Comparison of ENCODE assay signal across 8 cellular contexts in the genomic region with DNA sequence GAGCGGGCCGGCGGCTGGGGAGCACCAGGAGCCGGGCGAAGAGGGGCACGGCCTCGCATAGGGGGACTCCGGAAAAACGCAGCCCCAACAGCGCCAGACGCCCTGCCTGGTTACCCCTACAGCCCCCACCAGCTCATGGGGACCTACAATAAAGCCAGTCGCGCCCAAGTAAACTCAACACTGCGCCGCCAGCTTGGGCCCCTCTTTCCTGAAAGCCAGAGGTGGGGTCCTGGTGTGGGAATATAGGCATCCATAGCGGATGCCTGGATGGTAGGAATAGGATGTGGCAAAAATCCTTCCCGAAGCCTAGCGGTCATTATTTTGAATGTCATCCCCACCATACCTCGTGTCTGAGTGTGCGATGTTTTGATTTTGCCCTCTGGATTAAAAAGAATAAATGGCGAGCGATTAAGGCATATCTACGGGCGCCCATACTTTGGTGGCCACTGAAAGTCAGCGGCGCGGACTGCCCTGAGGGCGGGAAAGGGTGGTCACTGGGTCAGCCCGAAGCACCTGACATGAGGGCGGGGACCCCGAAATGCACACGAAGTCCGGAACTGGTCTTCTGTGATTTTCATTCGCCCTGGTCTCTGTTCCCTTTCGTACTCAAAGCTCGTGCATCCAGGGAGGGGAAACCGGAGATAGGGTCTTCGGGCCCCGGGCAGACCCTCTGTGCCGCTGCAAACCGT. TPM values are rescaled to one million over a fixed set of nuclear protein-coding genes. Genes with fewer than 3 reads are reported as not detected.
DNase-seq lines count a peak whose midpoint lies in the region; ATAC-seq and TF ChIP-seq lines count a peak whose summit lies in the region.

A gene with protein sequence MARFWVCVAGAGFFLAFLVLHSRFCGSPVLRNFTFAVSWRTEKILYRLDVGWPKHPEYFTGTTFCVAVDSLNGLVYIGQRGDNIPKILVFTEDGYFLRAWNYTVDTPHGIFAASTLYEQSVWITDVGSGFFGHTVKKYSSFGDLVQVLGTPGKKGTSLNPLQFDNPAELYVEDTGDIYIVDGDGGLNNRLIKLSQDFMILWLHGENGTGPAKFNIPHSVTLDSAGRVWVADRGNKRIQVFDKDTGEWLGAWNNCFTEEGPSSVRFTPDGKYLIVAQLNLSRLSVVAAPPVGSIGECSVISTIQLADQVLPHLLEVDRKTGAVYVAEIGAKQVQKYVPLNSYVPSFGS (plus strand): TSS at position 577 of the 689 bp plus-strand sequence. CDS start 184 bp downstream, outside the sequence.
A gene (minus strand): TSS at position 210 of the 689 bp plus-strand sequence. CDS start 847 bp downstream, outside the sequence.

- POLR2A ChIA-PET in activated CD4-positive, alpha-beta T cell treated with anti-CD3 and anti-CD28 coated beads, Interleukin-2, amount 10 ng/mL, durations not matched to agents 7 days and 5 days (lab: Charles Lee) = no interaction called here

- H3K4me3 Mint-ChIP-seq in activated CD4-positive, alpha-beta T cell treated with anti-CD3 and anti-CD28 coated beads, Interleukin-2, amount 10 ng/mL, durations not matched to agents 7 days and 5 days = peak within 1 kb of the TSS; percentile 89

- peak; percentile 81 for ATAC-seq in HG03439 (IDR thresholded peaks at IDR 0.05; ENCODE audit: unreplicated experiment)

- H3K27me3 Mint-ChIP-seq in activated CD4-positive, alpha-beta T cell treated with anti-CD3 and anti-CD28 coated beads, Interleukin-2, amount 10 ng/mL, durations not matched to agents 7 days and 5 days = no peaks in the 10 kb centered on the region

- H3K4me1 Mint-ChIP-seq in activated CD4-positive, alpha-beta T cell treated with anti-CD3 and anti-CD28 coated beads, Interleukin-2, amount 10 ng/mL, durations not matched to agents 7 days and 5 days = peaks cover 55% of the 10 kb centered on the region

- peak within 1 kb of the TSS; percentile 98 for H3K27ac Mint-ChIP-seq in activated CD4-positive, alpha-beta T cell treated with anti-CD3 and anti-CD28 coated beads, Interleukin-2, amount 10 ng/mL, durations not matched to agents 7 days and 5 days

- TF ChIP-seq POLR2A in GM19099 (IDR thresholded peaks at IDR 0.05; ENCODE audit: extremely low read depth, insufficient read length, low read depth) = peak; percentile 67

- CTCF ChIA-PET in activated CD4-positive, alpha-beta T cell treated with anti-CD3 and anti-CD28 coated beads, Interleukin-2, amount 10 ng/mL, durations not matched to agents 7 days and 5 days (lab: Charles Lee) = interaction anchor here (1.0 to 1.9 kb wide), 6 partner anchors 10 to 599 kb away, joined by 3 to 6 read pairs (median 3); no protein-coding TSS in a partner anchor

- H3K9me3 Mint-ChIP-seq in activated CD4-positive, alpha-beta T cell treated with anti-CD3 and anti-CD28 coated beads, Interleukin-2, amount 10 ng/mL, durations not matched to agents 7 days and 5 days = no peaks in the 10 kb centered on the region

- peaks cover 25% of the 10 kb centered on the region for H3K36me3 Mint-ChIP-seq in activated CD4-positive, alpha-beta T cell treated with anti-CD3 and anti-CD28 coated beads, Interleukin-2, amount 10 ng/mL, durations not matched to agents 7 days and 5 days (ENCODE audit: low read depth)

- DNase-seq in AG20443 (ENCODE audit: low spot score) (peak; percentile 85), NCI-H526 treated with DMSO at 0.1 percent for 48 hours (lab: John Stamatoyannopoulos, UW) (peak; percentile 97), cortex of kidney (lab: John Stamatoyannopoulos, UW) (peak; percentile 59), left kidney (ENCODE audit: low read depth, low spot score) (peak; percentile 98)
- peak; percentile 82 for DNase-seq in activated CD4-positive, alpha-beta T cell treated with anti-CD3 and anti-CD28 coated beads, Interleukin-2, amount 10 ng/mL, durations not matched to agents 7 days and 5 days
- DNase-seq in stimulated activated CD4-positive, alpha-beta T cell treated with anti-CD3 and anti-CD28 coated beads, Interleukin-2, amount 100 ng/mL, for 24 hours = peak; percentile 82 to 83

RNA-seq across cellular contexts. Expression of the first gene that starts in this region (rescaled TPM):
- 10 to 100 TPM; 18.4 to 20.4 TPM for total RNA-seq in activated CD4-positive, alpha-beta T cell treated with anti-CD3 and anti-CD28 coated beads, Interleukin-2, amount 10 ng/mL, durations not matched to agents 7 days and 5 days

RNA-seq across cellular contexts. Expression of the second gene that starts in this region (rescaled TPM):
- total RNA-seq in activated CD4-positive, alpha-beta T cell treated with anti-CD3 and anti-CD28 coated beads, Interleukin-2, amount 10 ng/mL, durations not matched to agents 7 days and 5 days = 10 to 100 TPM; 47.3 to 51.2 TPM

Comparison
In these comparisons a context has a peak if more than half of its experiments do, and no peak if none do; other contexts are left out.
1. Peak in every context shown above with its lines: DNase-seq and ATAC-seq.